8 cellular contexts compared by ENCODE assay signal in genomic region chr10:6083523-6084475, GRCh38. TPM values are rescaled to one million over a fixed set of nuclear protein-coding genes. Genes with fewer than 3 reads are reported as not detected.
DNase-seq lines count a peak whose midpoint lies in the region; ATAC-seq and TF ChIP-seq lines count a peak whose summit lies in the region.
"Had no signal": no experiment of that assay in that cellular context is flagged by ENCODE, and none has a peak within 500 bp of the region (broad histone marks: within the 10 kb centered on the region; RNA-seq: fewer than 3 reads in every experiment).

No MANE protein-coding gene starts in this region.

- peak overlapping the region; percentile 43 for H3K9ac ChIP-seq in OCI-LY3 (ENCODE audit: low read length)
- H3K9ac ChIP-seq in fibroblast of lung (ENCODE audit: insufficient read depth, low read length): no peak overlapping the region
- no peak overlapping the region for H3K9ac ChIP-seq in Karpas-422 (ENCODE audit: low read length)

- H3K4me1 ChIP-seq in OCI-LY3 (ENCODE audit: low read length) (peaks cover 50% of the 10 kb centered on the region), fibroblast of lung (ENCODE audit: control insufficient read depth, extremely low read depth, insufficient read depth, low read length) (no peaks in the 10 kb centered on the region), esophagus muscularis mucosa (peaks cover 17 to 25% (median 18%) of the 10 kb centered on the region in 4 donors), Karpas-422 (ENCODE audit: low read length) (peaks cover 7% of the 10 kb centered on the region)

- H4K20me1 ChIP-seq in OCI-LY3 (ENCODE audit: insufficient read depth, low read length) (no peaks in the 10 kb centered on the region), fibroblast of lung (ENCODE audit: control insufficient read depth, extremely low read depth, insufficient read depth, low read length) (no peaks in the 10 kb centered on the region), Karpas-422 (ENCODE audit: insufficient read depth, low read depth, low read length) (no peaks in the 10 kb centered on the region)

- H3K27ac Mint-ChIP-seq in activated CD8-positive, alpha-beta memory T cell treated with anti-CD3 and anti-CD28 coated beads, Interleukin-2, amount 10 ng/mL, durations not matched to agents 7 days and 5 days: peak overlapping the region; percentile 90

- no peak for TF ChIP-seq CTCF in OCI-LY3 (IDR thresholded peaks at IDR 0.05; ENCODE audit: low read depth, low read length)
- no peak for TF ChIP-seq CTCF in fibroblast of lung (conservative IDR thresholded peaks at IDR 0.05 in 1 of 2, IDR thresholded peaks at IDR 0.05 in 1 of 2; ENCODE audit: low read depth in 1 of 2, low read length in 2 of 2)
- no peak for TF ChIP-seq CTCF in esophagus muscularis mucosa (IDR thresholded peaks at IDR 0.05)

- H3K27me3 Mint-ChIP-seq in activated CD8-positive, alpha-beta memory T cell treated with anti-CD3 and anti-CD28 coated beads, Interleukin-2, amount 10 ng/mL, durations not matched to agents 7 days and 5 days: no peaks in the 10 kb centered on the region

- H3K27me3 ChIP-seq in OCI-LY3 (ENCODE audit: low read depth, low read length) (no peaks in the 10 kb centered on the region), fibroblast of lung (ENCODE audit: control insufficient read depth, insufficient read depth, low read length) (peaks cover 11% of the 10 kb centered on the region), esophagus muscularis mucosa (peaks cover 0 to 34% (median 0%) of the 10 kb centered on the region in 4 donors), Karpas-422 (ENCODE audit: low read length) (no peaks in the 10 kb centered on the region)

- H2AFZ ChIP-seq in OCI-LY3 (ENCODE audit: low read depth, low read length): peak overlapping the region; percentile 55
- no peak overlapping the region for H2AFZ ChIP-seq in fibroblast of lung (ENCODE audit: low read length)
- H2AFZ ChIP-seq in Karpas-422 (ENCODE audit: low read length): no peak overlapping the region

- 61% methylated on average over 16 of the region's 17 CpGs for WGBS in esophagus muscularis mucosa

- intact Hi-C loops in esophagus muscularis mucosa (cut with DNase I): no loop called here

- H3K4me2 ChIP-seq in OCI-LY3 (ENCODE audit: low read length) (peak overlapping the region; percentile 87), fibroblast of lung (ENCODE audit: extremely low read depth, insufficient read depth, low read length) (peak overlapping the region; percentile 13), Karpas-422 (ENCODE audit: low read depth, low read length, poor library complexity, severe bottlenecking) (no peak overlapping the region)

- H3K36me3 ChIP-seq in OCI-LY3 (replicated peaks; ENCODE audit: low read depth, low read length): no peaks in the 10 kb centered on the region
- no peaks in the 10 kb centered on the region for H3K36me3 ChIP-seq in fibroblast of lung (ENCODE audit: control insufficient read depth, insufficient read depth, low read length)
- H3K36me3 ChIP-seq in esophagus muscularis mucosa: no peaks in the 10 kb centered on the region
- H3K36me3 ChIP-seq in Karpas-422 (ENCODE audit: insufficient read depth, low read length): no peaks in the 10 kb centered on the region

- H3K9me3 ChIP-seq in OCI-LY3 (ENCODE audit: insufficient read depth, low read length) (no peaks in the 10 kb centered on the region), fibroblast of lung (ENCODE audit: control insufficient read depth, insufficient read depth, low read depth, low read length) (no peaks in the 10 kb centered on the region), esophagus muscularis mucosa (no peaks in the 10 kb centered on the region), Karpas-422 (ENCODE audit: low read length) (no peaks in the 10 kb centered on the region)

- H3K4me3 Mint-ChIP-seq in activated CD8-positive, alpha-beta memory T cell treated with anti-CD3 and anti-CD28 coated beads, Interleukin-2, amount 10 ng/mL, durations not matched to agents 7 days and 5 days: peak overlapping the region; percentile 74

- H3K4me3 ChIP-seq in OCI-LY3 (ENCODE audit: low read length) (peak overlapping the region; percentile 72), fibroblast of lung (replicated peaks in 1 of 4; ENCODE audit: control extremely low read depth in 1 of 4, insufficient read depth in 1 of 4, low read depth in 3 of 4, low read length in 4 of 4) (no peak overlapping the region), esophagus muscularis mucosa (no peak overlapping the region), Karpas-422 (ENCODE audit: low read length) (no peak overlapping the region)

- TF ChIP-seq POLR2A in esophagus muscularis mucosa (IDR thresholded peaks at IDR 0.05; ENCODE audit: low read depth): no peak

- no peaks in the 10 kb centered on the region for H3K9me3 Mint-ChIP-seq in activated CD8-positive, alpha-beta memory T cell treated with anti-CD3 and anti-CD28 coated beads, Interleukin-2, amount 10 ng/mL, durations not matched to agents 7 days and 5 days (ENCODE audit: low read depth)

- CTCF ChIA-PET in activated CD8-positive, alpha-beta memory T cell treated with anti-CD3 and anti-CD28 coated beads, Interleukin-2, amount 10 ng/mL, durations not matched to agents 7 days and 5 days (lab: Charles Lee): interaction anchor here (0.8 to 8.3 kb wide), 14 partner anchors 8 to 323 kb away, joined by 3 to 246 read pairs (median 6); partner anchors contain the start of genes IL2RA and PFKFB3

- H3K27ac ChIP-seq in OCI-LY3 (ENCODE audit: low read length) (peak overlapping the region; percentile 44), fibroblast of lung (ENCODE audit: insufficient read depth, low read length) (no peak overlapping the region), esophagus muscularis mucosa (replicated peaks in 1 of 4) (no peak overlapping the region), Karpas-422 (ENCODE audit: low read length) (no peak overlapping the region)

- peaks cover 79% of the 10 kb centered on the region for H3K4me1 Mint-ChIP-seq in activated CD8-positive, alpha-beta memory T cell treated with anti-CD3 and anti-CD28 coated beads, Interleukin-2, amount 10 ng/mL, durations not matched to agents 7 days and 5 days

- no peaks in the 10 kb centered on the region for H3K9me2 ChIP-seq in Karpas-422 (replicated peaks; ENCODE audit: insufficient read depth, low read length)

- no peak for TF ChIP-seq EP300 in esophagus muscularis mucosa (IDR thresholded peaks at IDR 0.05)

- peak; percentile 68 for ATAC-seq in activated CD8-positive, alpha-beta memory T cell treated with anti-CD3 and anti-CD28 coated beads, Interleukin-2, amount 10 ng/mL, durations not matched to agents 7 days and 5 days

- DNase-seq in activated CD8-positive, alpha-beta memory T cell treated with anti-CD3 and anti-CD28 coated beads, Interleukin-2, amount 10 ng/mL, durations not matched to agents 7 days and 5 days: peak; percentile 89
- DNase-seq in fibroblast of lung (ENCODE audit: low read depth in 2 of 2): peak in 1 of 2 donors; percentile 70
- peak; percentile 14 for DNase-seq in stimulated activated CD8-positive, alpha-beta memory T cell treated with anti-CD3 and anti-CD28 coated beads, Interleukin-12 subunit alpha, Interleukin-12 subunit beta, amount 100 ng/mL, for 1 hour (ENCODE audit: low read depth)
- DNase-seq in esophagus muscularis mucosa (ENCODE audit: extremely low spot score): no peak
- DNase-seq in cerebellar nuclear complex (lab: John Stamatoyannopoulos, UW): no peak
- no peak for DNase-seq in Karpas-422
- DNase-seq: NCI-H1417 treated with DMSO at 0.1 percent for 48 hours had no signal

- H3K79me2 ChIP-seq in OCI-LY3 (ENCODE audit: low read length): no peaks in the 10 kb centered on the region; the same call in 1 of the 2 replicates
- H3K79me2 ChIP-seq in fibroblast of lung (ENCODE audit: control insufficient read depth, insufficient read depth, low read length): no peaks in the 10 kb centered on the region
- H3K79me2 ChIP-seq in Karpas-422 (ENCODE audit: low read length): no peaks in the 10 kb centered on the region

- peaks cover 14% of the 10 kb centered on the region for H3K36me3 Mint-ChIP-seq in activated CD8-positive, alpha-beta memory T cell treated with anti-CD3 and anti-CD28 coated beads, Interleukin-2, amount 10 ng/mL, durations not matched to agents 7 days and 5 days

RNA-seq across cellular contexts. Expression of gene RBM17, which starts 5.0 kb away (rescaled TPM):
- total RNA-seq in activated CD8-positive, alpha-beta memory T cell treated with anti-CD3 and anti-CD28 coated beads, Interleukin-2, amount 10 ng/mL, durations not matched to agents 7 days and 5 days: 100 to 1,000 TPM; 205 to 267 TPM
- total RNA-seq in fibroblast of lung: 46.1 and 56.8 TPM in 2 replicates
- 28.9 and 32.5 TPM in 2 replicates for polyA plus RNA-seq in fibroblast of lung
- polyA plus RNA-seq in fibroblast of lung (2012): 67.0 and 78.2 TPM in 2 replicates
- polyA minus RNA-seq in fibroblast of lung (ENCODE audit: low replicate concordance): 11.5 and 20.2 TPM in 2 replicates
- total RNA-seq in esophagus muscularis mucosa: 10 to 100 TPM; 48.5 to 72.9 (median 59.5) TPM
- total RNA-seq in Karpas-422 (2014; rRNA removed; shearing (Covaris generic); ENCODE audit: low replicate concordance): 72.5 and 96.5 TPM in 2 replicates

RNA-seq across cellular contexts. Expression of gene IL2RA, which starts 21.6 kb away (rescaled TPM):
- 100 to 1,000 TPM; 302 to 832 TPM for total RNA-seq in activated CD8-positive, alpha-beta memory T cell treated with anti-CD3 and anti-CD28 coated beads, Interleukin-2, amount 10 ng/mL, durations not matched to agents 7 days and 5 days
- total RNA-seq in fibroblast of lung (not detected in 2 replicates), esophagus muscularis mucosa (10 to 100 TPM in 1 of 4 donors, 1 to 10 TPM in 1, under 1 TPM in 2; 0.39 to 17.4 (median 1.1) TPM)
- not detected in 2 replicates for polyA plus RNA-seq in fibroblast of lung
- polyA plus RNA-seq in fibroblast of lung (2012): not detected in 2 replicates
- not detected in 2 replicates for polyA minus RNA-seq in fibroblast of lung (ENCODE audit: low replicate concordance)
- total RNA-seq in Karpas-422 (2014; rRNA removed; shearing (Covaris generic); ENCODE audit: low replicate concordance): 1.6 TPM in 1 of 2 replicates, not detected in the other

Comparison
In these comparisons a context has a peak if more than half of its experiments do, and no peak if none do; other contexts are left out.
1. DNase-seq: peak in activated CD8-positive, alpha-beta memory T cell treated with anti-CD3 and anti-CD28 coated beads, Interleukin-2, amount 10 ng/mL, durations not matched to agents 7 days and 5 days (single experiment) and stimulated activated CD8-positive, alpha-beta memory T cell treated with anti-CD3 and anti-CD28 coated beads, Interleukin-12 subunit alpha, Interleukin-12 subunit beta, amount 100 ng/mL, for 1 hour (single experiment); none in esophagus muscularis mucosa (single experiment), cerebellar nuclear complex (0 of 2) and Karpas-422 (single experiment).
2. RNA of gene IL2RA, which starts 21.6 kb away (total RNA-seq): 302 to 832 TPM in activated CD8-positive, alpha-beta memory T cell treated with anti-CD3 and anti-CD28 coated beads, Interleukin-2, amount 10 ng/mL, durations not matched to agents 7 days and 5 days; 0.39 to 17.4 TPM in esophagus muscularis mucosa, 1.6 TPM in Karpas-422 and not detected in fibroblast of lung; every median in the first group is over 10 times any median in the second.